Comparison of ENCODE assay signal across 6 cellular contexts in the genomic region with DNA sequence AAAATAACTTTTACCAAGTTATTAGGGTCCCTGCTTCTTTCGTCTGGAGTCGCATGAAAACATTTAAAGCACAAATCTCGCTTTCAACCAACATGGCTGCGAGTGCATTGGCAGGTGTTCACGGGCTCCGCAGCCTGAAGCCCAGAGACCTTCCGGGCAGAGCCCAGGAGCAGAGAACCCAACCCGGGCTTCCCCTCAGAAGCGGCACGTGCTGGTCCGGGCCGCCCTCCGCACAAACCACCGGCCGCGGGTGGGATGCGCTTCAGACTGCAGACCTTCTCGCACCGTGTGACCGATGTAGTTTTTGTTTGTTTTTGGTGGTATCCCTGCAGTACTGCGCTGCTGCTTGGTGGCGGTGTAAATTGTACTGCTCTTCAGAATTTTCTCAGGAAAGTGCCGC.
"Had no signal": no experiment of that assay in that cellular context is flagged by ENCODE, and none has a peak within 500 bp of the region (broad histone marks: within the 10 kb centered on the region; RNA-seq: fewer than 3 reads in every experiment).

No MANE protein-coding gene starts in this region.

- H3K4me3 ChIP-seq: GM23248 had no signal

- DNase-seq: GM23248, GOT3, H9, HCEC 1CT, IMR-90 had no signal

- H3K9ac ChIP-seq: GM23248 had no signal

- H3K4me3 Mint-ChIP-seq: H9 had no signal

- H3K27ac ChIP-seq: GM23248 had no signal

- H2AFZ ChIP-seq: GM23248 had no signal

- FAIRE-seq: H54 had no signal
